ENCODE assay signal across 35 cellular contexts in genomic region chr6:29797966-29798365, GRCh38. TPM values are rescaled to one million over a fixed set of nuclear protein-coding genes. Genes with fewer than 3 reads are reported as not detected.
"Had no signal": no experiment of that assay in that cellular context is flagged by ENCODE, and none has a peak within 500 bp of the region (broad histone marks: within the 10 kb centered on the region; RNA-seq: fewer than 3 reads in every experiment).

No MANE protein-coding gene starts in this region.

- H3K9me3 ChIP-seq: adrenal gland, body of pancreas, breast epithelium, Peyer's patch had no signal

- H3K4me1 ChIP-seq: breast epithelium had no signal

- H3K4me3 Mint-ChIP-seq: activated CD4-positive, alpha-beta T cell treated with anti-CD3 and anti-CD28 coated beads, Interleukin-2, amount 10 ng/mL, durations not matched to agents 24 days and 14 days; activated CD8-positive, alpha-beta T cell treated with anti-CD3 and anti-CD28 coated beads for 36 hours; activated naive CD4-positive, alpha-beta T cell treated with anti-CD3 and anti-CD28 coated beads for 36 hours; activated T-cell treated with anti-CD3 and anti-CD28 coated beads, Interleukin-2, amount 50 U/mL, for 72 hours; activated T-helper 17 cell treated with anti-CD3 and anti-CD28 coated beads, Interleukin-2, amount 50 U/mL, for 72 hours had no signal

- H3K36me3 Mint-ChIP-seq: activated naive CD4-positive, alpha-beta T cell treated with anti-CD3 and anti-CD28 coated beads, Interleukin-2, amount 50 U/mL, for 72 hours had no signal

- H3K36me3 ChIP-seq: adrenal gland, breast epithelium, Peyer's patch had no signal

- H3K4me3 ChIP-seq: adrenal gland, body of pancreas, breast epithelium, Peyer's patch had no signal

- ATAC-seq: activated CD8-positive, alpha-beta T cell treated with anti-CD3 and anti-CD28 coated beads for 36 hours; activated naive CD4-positive, alpha-beta T cell treated with anti-CD3 and anti-CD28 coated beads, Interleukin-2, amount 50 U/mL, for 72 hours; activated T-cell treated with anti-CD3 and anti-CD28 coated beads, Interleukin-2, amount 50 U/mL, for 72 hours; body of pancreas; Right ventricle myocardium inferior; SK-N-SH treated with all-trans-retinoic acid at 6 μM for 48 hours had no signal

- H3K27ac ChIP-seq: body of pancreas, breast epithelium, Peyer's patch had no signal

- H3K9me3 Mint-ChIP-seq: activated CD4-positive, alpha-beta T cell treated with anti-CD3 and anti-CD28 coated beads, Interleukin-2, amount 10 ng/mL, durations not matched to agents 24 days and 14 days; activated CD8-positive, alpha-beta T cell treated with anti-CD3 and anti-CD28 coated beads for 36 hours; activated naive CD4-positive, alpha-beta T cell treated with anti-CD3 and anti-CD28 coated beads for 36 hours; activated naive CD4-positive, alpha-beta T cell treated with anti-CD3 and anti-CD28 coated beads, Interleukin-2, amount 50 U/mL, for 72 hours; activated T-cell treated with anti-CD3 and anti-CD28 coated beads, Interleukin-2, amount 50 U/mL, for 72 hours; activated T-helper 17 cell treated with anti-CD3 and anti-CD28 coated beads, Interleukin-2, amount 50 U/mL, for 72 hours had no signal

- H3K27ac Mint-ChIP-seq: activated CD4-positive, alpha-beta T cell treated with anti-CD3 and anti-CD28 coated beads, Interleukin-2, amount 10 ng/mL, durations not matched to agents 24 days and 14 days; activated CD8-positive, alpha-beta T cell treated with anti-CD3 and anti-CD28 coated beads for 36 hours; activated naive CD4-positive, alpha-beta T cell treated with anti-CD3 and anti-CD28 coated beads for 36 hours; activated T-cell treated with anti-CD3 and anti-CD28 coated beads, Interleukin-2, amount 50 U/mL, for 72 hours; activated T-helper 17 cell treated with anti-CD3 and anti-CD28 coated beads, Interleukin-2, amount 50 U/mL, for 72 hours had no signal

- H3K27me3 ChIP-seq: adrenal gland, body of pancreas, Peyer's patch had no signal

- DNase-seq: activated CD4-positive, alpha-beta T cell treated with anti-CD3 and anti-CD28 coated beads, Interleukin-2, amount 10 ng/mL, durations not matched to agents 24 days and 14 days; activated CD4-positive, alpha-beta T cell treated with anti-CD3 and anti-CD28 coated beads, Interleukin-2, amount 50 U/mL, for 4 hours; activated CD8-positive, alpha-beta T cell treated with anti-CD3 and anti-CD28 coated beads for 36 hours; activated gamma-delta T cell treated with Interleukin-2 at 50 U/mL for 16 hours; activated naive CD4-positive, alpha-beta T cell treated with anti-CD3 and anti-CD28 coated beads for 36 hours; activated T-cell treated with anti-CD3 and anti-CD28 coated beads, Interleukin-2, amount 50 U/mL, for 1 hour; activated T-cell treated with anti-CD3 and anti-CD28 coated beads, Interleukin-2, amount 50 U/mL, for 72 hours; body of pancreas; caudate nucleus; cerebellar nuclear complex; KG1; NCI-H1105; NCI-H1417 treated with DMSO at 0.1 percent for 48 hours; NCI-H187 treated with DMSO at 0.1 percent for 48 hours; NCI-H2081; NCI-H226; NCI-H446 treated with DMSO at 0.1 percent for 48 hours; NCI-H524; NCI-H69; NK-92 treated with Interleukin-12 subunit alpha and Interleukin-12 subunit beta, amount 100 ng/mL, for 24 hours; Peyer's patch; RPMI8226; SIG-M5; SW 1271; T-helper 1 cell; T1000 had no signal

- FAIRE-seq: astrocyte had no signal

RNA-seq across cellular contexts. Expression of gene HLA-G, which starts 29.7 kb away (rescaled TPM):
- total RNA-seq: breast epithelium, LHCN-M2, PC-3, Right ventricle myocardium inferior had no signal
- polyA plus RNA-seq: adrenal gland had no signal
